ENCODE assay signal across 30 cellular contexts in genomic region chr3:104553121-104553520, GRCh38.
"Had no signal": no experiment of that assay in that cellular context is flagged by ENCODE, and none has a peak within 500 bp of the region (broad histone marks: within the 10 kb centered on the region; RNA-seq: fewer than 3 reads in every experiment).

No MANE protein-coding gene starts in this region.

- H3K27ac ChIP-seq: body of pancreas, cardiac muscle cell, VCaP had no signal

- H3K4me3 ChIP-seq: body of pancreas, cardiac muscle cell had no signal

- H3K27me3 ChIP-seq: body of pancreas, cardiac muscle cell had no signal

- H3K4me1 ChIP-seq: body of pancreas had no signal

- H3K9me3 ChIP-seq: body of pancreas had no signal

- ATAC-seq: activated CD8-positive, alpha-beta T cell treated with anti-CD3 and anti-CD28 coated beads for 36 hours; activated naive CD4-positive, alpha-beta T cell treated with anti-CD3 and anti-CD28 coated beads, Interleukin-2, amount 50 U/mL, for 72 hours; activated T-cell treated with anti-CD3 and anti-CD28 coated beads, Interleukin-2, amount 50 U/mL, for 4 hours; activated T-cell treated with anti-CD3 and anti-CD28 coated beads, Interleukin-2, amount 50 U/mL, for 72 hours; activated T-helper 17 cell treated with anti-CD3 and anti-CD28 coated beads, Interleukin-2, amount 50 U/mL, for 72 hours; body of pancreas had no signal

- H3K36me3 ChIP-seq: cardiac muscle cell had no signal

- DNase-seq: activated B cell treated with CpG ODN at 0.5 μM for 24 hours; activated CD4-positive, alpha-beta memory T cell treated with anti-CD3 and anti-CD28 coated beads for 36 hours; activated CD4-positive, alpha-beta T cell treated with anti-CD3 and anti-CD28 coated beads for 4 hours; activated CD4-positive, alpha-beta T cell treated with anti-CD3 and anti-CD28 coated beads, Interleukin-2, amount 10 ng/mL, durations not matched to agents 24 days and 14 days; activated CD4-positive, alpha-beta T cell treated with anti-CD3 and anti-CD28 coated beads, Interleukin-2, amount 50 U/mL, for 1 hour; activated CD4-positive, alpha-beta T cell treated with anti-CD3 and anti-CD28 coated beads, Interleukin-2, amount 50 U/mL, for 4 hours; activated CD4-positive, CD25-positive, alpha-beta regulatory T cell treated with anti-CD3 and anti-CD28 coated beads, Interleukin-2, amount 50 U/mL, for 72 hours; activated CD8-positive, alpha-beta memory T cell treated with anti-CD3 and anti-CD28 coated beads, Interleukin-2, amount 50 U/mL, for 4 hours; activated CD8-positive, alpha-beta T cell treated with anti-CD3 and anti-CD28 coated beads for 36 hours; activated effector memory CD4-positive, alpha-beta T cell treated with anti-CD3 and anti-CD28 coated beads, Interleukin-2, amount 50 U/mL, for 16 hours; activated gamma-delta T cell treated with Interleukin-2 at 50 U/mL for 16 hours; activated naive CD4-positive, alpha-beta T cell; activated naive CD4-positive, alpha-beta T cell treated with anti-CD3 and anti-CD28 coated beads for 36 hours; activated naive CD4-positive, alpha-beta T cell treated with anti-CD3 and anti-CD28 coated beads, Interleukin-2, amount 50 U/mL, for 16 hours; activated naive CD8-positive, alpha-beta T cell treated with anti-CD3 and anti-CD28 coated beads for 36 hours; activated T-cell treated with anti-CD3 and anti-CD28 coated beads for 4 hours; activated T-cell treated with anti-CD3 and anti-CD28 coated beads, Interleukin-2, amount 50 U/mL, for 1 hour; activated T-cell treated with anti-CD3 and anti-CD28 coated beads, Interleukin-2, amount 50 U/mL, for 4 hours; activated T-cell treated with anti-CD3 and anti-CD28 coated beads, Interleukin-2, amount 50 U/mL, for 72 hours; amygdala; anterior cingulate cortex; body of pancreas; caudate nucleus; cerebellar nuclear complex; T-helper 2 cell; T-helper 9 cell had no signal
